Comparison of ENCODE assay signal across 21 cellular contexts in genomic region chr14:76509291-76509690, GRCh38.
DNase-seq lines count a peak whose midpoint lies in the region; TF ChIP-seq lines count a peak whose summit lies in the region.
"Had no signal": no experiment of that assay in that cellular context is flagged by ENCODE, and none has a peak within 500 bp of the region (broad histone marks: within the 10 kb centered on the region; RNA-seq: fewer than 3 reads in every experiment).

No MANE protein-coding gene starts in this region.

- H3K27me3 ChIP-seq in BE2C, result no peaks in the 10 kb centered on the region
- H3K27me3 ChIP-seq in colonic mucosa, result no peaks in the 10 kb centered on the region

- H3K4me1 Mint-ChIP-seq in HFFc6 (ENCODE audit: low read depth), result no peaks in the 10 kb centered on the region
- H3K4me1 Mint-ChIP-seq: B cell; CD4-positive, CD25-positive, alpha-beta regulatory T cell; T-cell had no signal

- H3K36me3 Mint-ChIP-seq in HFFc6 (ENCODE audit: low read depth), result no peaks in the 10 kb centered on the region
- H3K36me3 Mint-ChIP-seq: CD4-positive, CD25-positive, alpha-beta regulatory T cell; T-cell had no signal

- no peak overlapping the region for H3K4me3 Mint-ChIP-seq in HFFc6
- H3K4me3 Mint-ChIP-seq: B cell; CD4-positive, CD25-positive, alpha-beta regulatory T cell; T-cell had no signal

- DNase-seq in BE2C, result no peak
- no peak for DNase-seq in LNCaP clone FGC (ENCODE audit: low read depth)
- peak in 38 of 42 donors; percentile 9 to 84 (median 44) for DNase-seq in head of caudate nucleus
- peak; percentile 33 for DNase-seq in putamen (ENCODE audit: low spot score)
- DNase-seq in HFFc6, result no peak
- DNase-seq in activated CD4-positive, alpha-beta T cell treated with anti-CD3 and anti-CD28 coated beads for 1 hour, result no peak
- DNase-seq in colonic mucosa, result no peak
- DNase-seq: CD4-positive, CD25-positive, alpha-beta regulatory T cell; COR-L47; DMS 273 treated with DMSO at 0.1 percent for 48 hours; GDM1; GOT3; KBM-7; MV-4-11; NCI-H187 treated with DMSO at 0.1 percent for 48 hours; NCI-H2171; NCI-H526 treated with DMSO at 0.1 percent for 48 hours; Right ventricle myocardium superior; T-cell had no signal

- no peak overlapping the region for H3K9ac ChIP-seq in colonic mucosa (ENCODE audit: low read depth in 2 of 2, low read length in 2 of 2)

- H3K27ac Mint-ChIP-seq in HFFc6, result no peak overlapping the region
- H3K27ac Mint-ChIP-seq: B cell; CD4-positive, CD25-positive, alpha-beta regulatory T cell; T-cell had no signal

- no peaks in the 10 kb centered on the region for H3K36me3 ChIP-seq in BE2C
- no peaks in the 10 kb centered on the region for H3K36me3 ChIP-seq in colonic mucosa

- TF ChIP-seq CTCF in BE2C (IDR thresholded peaks at IDR 0.05; ENCODE audit: low read depth, low read length) (peak; percentile 6; the same call in 1 of the 2 replicates), LNCaP clone FGC (IDR thresholded peaks at IDR 0.05; ENCODE audit: control insufficient read depth, extremely low read depth, insufficient read depth) (peak; percentile 15; the same call in 1 of the 2 replicates), HFFc6 (IDR thresholded peaks at IDR 0.05) (no peak), colonic mucosa (IDR thresholded peaks at IDR 0.05) (no peak)

- peaks cover 22% of the 10 kb centered on the region for H3K27me3 Mint-ChIP-seq in HFFc6 (ENCODE audit: insufficient read depth)

- H3K9me3 ChIP-seq in BE2C, result no peaks in the 10 kb centered on the region
- no peaks in the 10 kb centered on the region for H3K9me3 ChIP-seq in colonic mucosa

- intact Hi-C loops in head of caudate nucleus (cut with DNase I), result no loop called here
- intact Hi-C loops in colonic mucosa (cut with DNase I), result no loop called here

- H3K4me3 ChIP-seq in BE2C (ENCODE audit: low read depth, low read length) (no peak overlapping the region), LNCaP clone FGC (ENCODE audit: low read depth, low read length) (no peak overlapping the region), colonic mucosa (no peak overlapping the region)
- H3K4me3 ChIP-seq: SK-N-MC had no signal

- no peak overlapping the region for H3K27ac ChIP-seq in colonic mucosa
- H3K27ac ChIP-seq: SK-N-MC had no signal

- no peaks in the 10 kb centered on the region for H3K9me3 Mint-ChIP-seq in HFFc6
- H3K9me3 Mint-ChIP-seq: T-cell had no signal

- no peaks in the 10 kb centered on the region for H3K4me1 ChIP-seq in BE2C
- no peaks in the 10 kb centered on the region for H3K4me1 ChIP-seq in colonic mucosa

Comparison
In these comparisons a context has a peak if more than half of its experiments do, and no peak if none do; other contexts are left out.
1. DNase-seq: peak in head of caudate nucleus (38 of 42) and putamen (single experiment); none in BE2C (single experiment), LNCaP clone FGC (single experiment), HFFc6 (single experiment), activated CD4-positive, alpha-beta T cell treated with anti-CD3 and anti-CD28 coated beads for 1 hour (single experiment) and colonic mucosa (single experiment).
2. CTCF ChIP-seq: peak in BE2C (single experiment) and LNCaP clone FGC (single experiment); none in HFFc6 (single experiment) and colonic mucosa (single experiment).